ENCODE assay signal across 30 cellular contexts in genomic region chr3:39130693-39131265, GRCh38. TPM values are rescaled to one million over a fixed set of nuclear protein-coding genes. Genes with fewer than 3 reads are reported as not detected.
DNase-seq lines count a peak whose midpoint lies in the region; ATAC-seq, FAIRE-seq and TF ChIP-seq lines count a peak whose summit lies in the region.
"Had no signal": no experiment of that assay in that cellular context is flagged by ENCODE, and none has a peak within 500 bp of the region (broad histone marks: within the 10 kb centered on the region; RNA-seq: fewer than 3 reads in every experiment).

No MANE protein-coding gene starts in this region.

- H3K4me3 ChIP-seq in BLaER1 (no peak overlapping the region), prostate gland (no peak overlapping the region), tibial nerve (no peak overlapping the region)
- H3K4me3 ChIP-seq: Peyer's patch, tibial artery had no signal

- H3K36me3 ChIP-seq in BLaER1: peaks cover 7% of the 10 kb centered on the region; the same call in 1 of the 2 replicates
- no peaks in the 10 kb centered on the region for H3K36me3 ChIP-seq in prostate gland
- peaks cover 0 to 64% (median 0%) of the 10 kb centered on the region in 3 donors for H3K36me3 ChIP-seq in tibial nerve
- H3K36me3 ChIP-seq: neutrophil, Peyer's patch had no signal

- peaks cover 20% of the 10 kb centered on the region for H3K4me1 Mint-ChIP-seq in activated T-helper 17 cell treated with anti-CD3 and anti-CD28 coated beads, Interleukin-2, amount 50 U/mL, for 72 hours

- H3K27ac ChIP-seq in BLaER1 (peak overlapping the region; percentile 93), prostate gland (peak overlapping the region; percentile 49 to 74), tibial nerve (no peak overlapping the region)
- H3K27ac ChIP-seq: neutrophil, Peyer's patch, tibial artery had no signal

- no peak for TF ChIP-seq EP300 in tibial nerve (IDR thresholded peaks at IDR 0.05)

- no peaks in the 10 kb centered on the region for H3K9me3 Mint-ChIP-seq in activated T-helper 17 cell treated with anti-CD3 and anti-CD28 coated beads, Interleukin-2, amount 50 U/mL, for 72 hours
- H3K9me3 Mint-ChIP-seq: activated T-cell treated with anti-CD3 and anti-CD28 coated beads, Interleukin-2, amount 50 U/mL, for 72 hours; endodermal cell; immature natural killer cell had no signal

- TF ChIP-seq CTCF in prostate gland (IDR thresholded peaks at IDR 0.05) (no peak), tibial nerve (IDR thresholded peaks at IDR 0.05) (no peak)

- H3K27ac Mint-ChIP-seq in activated T-helper 17 cell treated with anti-CD3 and anti-CD28 coated beads, Interleukin-2, amount 50 U/mL, for 72 hours: peak overlapping the region; percentile 6
- H3K27ac Mint-ChIP-seq: activated T-cell treated with anti-CD3 and anti-CD28 coated beads, Interleukin-2, amount 50 U/mL, for 72 hours; endodermal cell; immature natural killer cell had no signal

- no peaks in the 10 kb centered on the region for H4K20me1 ChIP-seq in BLaER1

- H3K4me1 ChIP-seq in BLaER1 (peaks cover 69% of the 10 kb centered on the region), prostate gland (replicated peaks) (peaks cover 11% of the 10 kb centered on the region), tibial nerve (no peaks in the 10 kb centered on the region)

- TF ChIP-seq POLR2A in GM12892 (IDR thresholded peaks at IDR 0.05; ENCODE audit: low read depth, low read length) (no peak), prostate gland (IDR thresholded peaks at IDR 0.05) (no peak), tibial nerve (IDR thresholded peaks at IDR 0.05) (no peak)

- H3K9me3 ChIP-seq in BLaER1 (no peaks in the 10 kb centered on the region), prostate gland (no peaks in the 10 kb centered on the region), tibial nerve (no peaks in the 10 kb centered on the region)
- H3K9me3 ChIP-seq: neutrophil, Peyer's patch, tibial artery had no signal

- ATAC-seq in activated T-helper 17 cell treated with anti-CD3 and anti-CD28 coated beads, Interleukin-2, amount 50 U/mL, for 72 hours (replicated peaks): no peak
- ATAC-seq in GM18867 (IDR thresholded peaks at IDR 0.05; ENCODE audit: unreplicated experiment) (no peak), GM21576 (IDR thresholded peaks at IDR 0.05; ENCODE audit: unreplicated experiment) (no peak)
- ATAC-seq: activated T-cell treated with anti-CD3 and anti-CD28 coated beads, Interleukin-2, amount 50 U/mL, for 72 hours; HepG2; left lobe of liver; sciatic nerve had no signal

- H3K4me2 ChIP-seq in BLaER1: peak overlapping the region; percentile 92

- WGBS in prostate gland: 62% methylated on average over 3 of the region's 3 CpGs
- 67 to 73% methylated on average over 3 of the region's 3 CpGs for WGBS in tibial nerve, 2 donors

- no peaks in the 10 kb centered on the region for H3K27me3 Mint-ChIP-seq in activated T-helper 17 cell treated with anti-CD3 and anti-CD28 coated beads, Interleukin-2, amount 50 U/mL, for 72 hours

- DNase-seq in GM12892 (ENCODE audit: insufficient read length) (no peak), prostate gland (ENCODE audit: low spot score) (no peak), tibial nerve (ENCODE audit: low spot score in 2 of 2) (no peak)
- DNase-seq: activated CD4-positive, alpha-beta T cell treated with anti-CD3 and anti-CD28 coated beads, Interleukin-2, amount 50 U/mL, for 1 hour; activated naive CD4-positive, alpha-beta T cell treated with Interleukin-2 at 50 U/mL for 16 hours; activated T-cell treated with anti-CD3 and anti-CD28 coated beads, Interleukin-2, amount 50 U/mL, for 72 hours; cerebellar nuclear complex; dermis blood vessel endothelial cell; DND-41; endodermal cell; GF-D8; immature natural killer cell; Karpas-422; mesenchymal stem cell; NCI-H1436; NCI-H748 treated with DMSO at 0.1 percent for 48 hours; stimulated activated CD8-positive, alpha-beta memory T cell treated with anti-CD3 and anti-CD28 coated beads, Interleukin-4, amount 100 ng/mL, for 48 hours; SW 1271; T1000 had no signal

- intact Hi-C loops in prostate gland (cut with DNase I): no loop called here

- no peak overlapping the region for H3K4me3 Mint-ChIP-seq in activated T-helper 17 cell treated with anti-CD3 and anti-CD28 coated beads, Interleukin-2, amount 50 U/mL, for 72 hours
- H3K4me3 Mint-ChIP-seq: activated T-cell treated with anti-CD3 and anti-CD28 coated beads, Interleukin-2, amount 50 U/mL, for 72 hours; endodermal cell; immature natural killer cell had no signal

- peak; percentile 33 for FAIRE-seq in GM12892 (lab: Jason Lieb, UNC)
- FAIRE-seq: H1, HepG2 had no signal

- H3K36me3 Mint-ChIP-seq in activated T-helper 17 cell treated with anti-CD3 and anti-CD28 coated beads, Interleukin-2, amount 50 U/mL, for 72 hours (ENCODE audit: low read depth): no peaks in the 10 kb centered on the region
- H3K36me3 Mint-ChIP-seq: immature natural killer cell had no signal

- no peak overlapping the region for H3K9ac ChIP-seq in BLaER1

- H3K27me3 ChIP-seq in BLaER1 (no peaks in the 10 kb centered on the region), prostate gland (replicated peaks; ENCODE audit: insufficient read depth) (no peaks in the 10 kb centered on the region), tibial nerve (no peaks in the 10 kb centered on the region)
- H3K27me3 ChIP-seq: neutrophil, Peyer's patch, tibial artery had no signal

RNA-seq across cellular contexts. Expression of gene CSRNP1, which starts 22.6 kb away (rescaled TPM):
- 14.0 TPM for polyA plus RNA-seq in GM12892 (2012; ENCODE audit: missing spikeins)
- total RNA-seq in activated T-helper 17 cell treated with anti-CD3 and anti-CD28 coated beads, Interleukin-2, amount 50 U/mL, for 72 hours: 100 to 1,000 TPM in 1 of 2 donors, 10 to 100 TPM in 1; 42.9 to 145 TPM
- 10 to 100 TPM; 38.4 to 45.9 TPM for total RNA-seq in prostate gland
- total RNA-seq in tibial nerve: 10 to 100 TPM; 48.3 to 72.8 (median 66.0) TPM

RNA-seq across cellular contexts. Expression of gene TTC21A, which starts 23.3 kb away (rescaled TPM):
- polyA plus RNA-seq in GM12892 (2012; ENCODE audit: missing spikeins): 3.8 TPM
- total RNA-seq in activated T-helper 17 cell treated with anti-CD3 and anti-CD28 coated beads, Interleukin-2, amount 50 U/mL, for 72 hours: 1 to 10 TPM; 2.7 to 4.7 TPM
- total RNA-seq in prostate gland (10 to 100 TPM in 1 of 2 donors, 1 to 10 TPM in 1; 9.0 to 23.2 TPM), tibial nerve (10 to 100 TPM; 11.5 to 21.6 (median 12.8) TPM)

RNA-seq across cellular contexts. Expression of gene GORASP1, which starts 23.4 kb away (rescaled TPM):
- 24.0 TPM for polyA plus RNA-seq in GM12892 (2012; ENCODE audit: missing spikeins)
- 10 to 100 TPM; 21.2 to 24.2 TPM for total RNA-seq in activated T-helper 17 cell treated with anti-CD3 and anti-CD28 coated beads, Interleukin-2, amount 50 U/mL, for 72 hours
- 100 to 1,000 TPM in 1 of 2 donors, 10 to 100 TPM in 1; 76.5 to 104 TPM for total RNA-seq in prostate gland
- total RNA-seq in tibial nerve: 10 to 100 TPM; 45.8 to 72.9 (median 61.9) TPM

Comparison
In these comparisons a context has a peak if more than half of its experiments do, and no peak if none do; other contexts are left out.
1. H3K27ac ChIP-seq: peak in BLaER1 (single experiment) and prostate gland (2 of 2); none in tibial nerve (0 of 4).